11 cellular contexts compared by ENCODE assay signal in the genomic region with DNA sequence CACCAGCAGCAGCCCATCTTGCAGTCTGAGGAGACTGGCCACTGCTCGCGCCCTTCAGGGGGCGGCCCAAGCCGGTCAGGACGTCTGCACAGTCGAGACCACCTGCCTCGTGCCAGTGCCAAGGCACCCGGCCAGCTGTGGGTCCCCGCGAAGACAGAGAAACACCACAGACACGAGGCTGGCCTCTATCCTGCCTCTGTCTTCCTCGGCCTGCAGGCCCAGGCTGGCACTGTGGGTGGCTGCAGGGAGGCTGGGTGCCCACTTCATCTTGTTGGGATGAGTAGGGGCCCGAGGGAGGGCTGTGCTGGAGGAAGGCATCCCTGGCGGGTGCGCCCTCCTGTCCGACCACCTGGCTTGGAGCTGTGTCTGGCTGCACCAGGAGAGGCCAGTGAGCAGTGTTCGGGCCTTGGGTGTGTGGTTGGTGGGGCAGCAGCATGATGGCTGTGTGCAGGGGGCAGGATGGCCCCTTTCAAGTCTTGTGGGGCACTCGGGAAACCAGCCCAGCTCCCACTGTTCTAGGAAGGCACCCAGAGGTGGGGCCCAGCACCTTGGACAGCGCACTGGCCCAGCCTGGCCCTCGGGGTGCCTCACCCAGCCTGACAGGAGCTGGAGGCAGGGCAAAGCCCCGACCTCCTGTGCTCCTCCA. TPM values are rescaled to one million over a fixed set of nuclear protein-coding genes. Genes with fewer than 3 reads are reported as not detected.
DNase-seq lines count a peak whose midpoint lies in the region; ATAC-seq, FAIRE-seq and TF ChIP-seq lines count a peak whose summit lies in the region.
"Had no signal": no experiment of that assay in that cellular context is flagged by ENCODE, and none has a peak within 500 bp of the region (broad histone marks: within the 10 kb centered on the region; RNA-seq: fewer than 3 reads in every experiment).

No MANE protein-coding gene starts in this region.

- intact Hi-C loops in HepG2 (cut with micrococcal nuclease; ENCODE audit: unreplicated experiment) = no loop called here

- in situ Hi-C loops in HepG2 (cut with HindIII; ENCODE audit: extremely low pct_ligation_motif_present, low pct_unique_long_range_greater_than_20kb) = no loop called here

- TF ChIP-seq POLR2A in HepG2 (IDR thresholded peaks at IDR 0.05; ENCODE audit: insufficient read depth in 1 of 2, low read depth in 2 of 2, low read length in 2 of 2) = no peak

- H3K36me3 ChIP-seq in BLaER1 treated with 17β-estradiol and CSF1 and Interleukin-3, amounts not matched to agents 10 nM and 100 nM = peaks cover 0 to 67% (median 14%) of the 10 kb centered on the region in 11 experiments; a peak in 11 of 22 replicates
- no peaks in the 10 kb centered on the region for H3K36me3 ChIP-seq in HepG2 (replicated peaks in 1 of 2; ENCODE audit: control insufficient read depth in 1 of 2, insufficient read depth in 2 of 2, low read length in 2 of 2)

- H3K9me3 Mint-ChIP-seq in activated T-helper 17 cell treated with anti-CD3 and anti-CD28 coated beads, Interleukin-2, amount 50 U/mL, for 72 hours = no peaks in the 10 kb centered on the region

- H3K27me3 ChIP-seq in BLaER1 treated with 17β-estradiol and CSF1 and Interleukin-3, amounts not matched to agents 10 nM and 100 nM = peaks cover 0 to 15% (median 0%) of the 10 kb centered on the region in 11 experiments; a peak in 5 of 22 replicates
- H3K27me3 ChIP-seq in HepG2 (ENCODE audit: control insufficient read depth in 1 of 2, insufficient read depth in 2 of 2, low read length in 2 of 2) = peaks cover 3 to 12% of the 10 kb centered on the region in 2 experiments; a peak in 3 of 5 replicates

- no peak overlapping the region for H3K4me3 Mint-ChIP-seq in activated T-helper 17 cell treated with anti-CD3 and anti-CD28 coated beads, Interleukin-2, amount 50 U/mL, for 72 hours
- H3K4me3 Mint-ChIP-seq: IgD-negative memory B cell had no signal

- peaks cover 0 to 92% (median 63%) of the 10 kb centered on the region in 11 experiments; a peak in 18 of 22 replicates for H4K20me1 ChIP-seq in BLaER1 treated with 17β-estradiol and CSF1 and Interleukin-3, amounts not matched to agents 10 nM and 100 nM
- H4K20me1 ChIP-seq in HepG2 (ENCODE audit: insufficient read depth, low read length) = peaks cover 8% of the 10 kb centered on the region; the same call in 1 of the 2 replicates

- H3K27ac ChIP-seq in BLaER1 treated with 17β-estradiol and CSF1 and Interleukin-3, amounts not matched to agents 10 nM and 100 nM = no peak overlapping the region
- H3K27ac ChIP-seq in HepG2 (ENCODE audit: extremely low read length, insufficient read depth, low read length) = no peak overlapping the region

- no peak overlapping the region for H3K4me3 ChIP-seq in BLaER1 treated with 17β-estradiol and CSF1 and Interleukin-3, amounts not matched to agents 10 nM and 100 nM
- no peak overlapping the region for H3K4me3 ChIP-seq in HepG2 (replicated peaks in 1 of 3; ENCODE audit: insufficient read depth in 1 of 3, low read depth in 2 of 3, low read length in 3 of 3)

- H3K9me3 ChIP-seq in BLaER1 treated with 17β-estradiol and CSF1 and Interleukin-3, amounts not matched to agents 10 nM and 100 nM (replicated peaks in 1 of 11) = no peaks in the 10 kb centered on the region
- no peaks in the 10 kb centered on the region for H3K9me3 ChIP-seq in HepG2 (ENCODE audit: low read length)

- TF ChIP-seq EP300 in HepG2 (IDR thresholded peaks at IDR 0.05; ENCODE audit: low read depth in 2 of 2, low read length in 2 of 2) (no peak), HepG2 (CRISPR knock-in tag; IDR thresholded peaks at IDR 0.05; ENCODE audit: borderline replicate concordance) (no peak)

- no peaks in the 10 kb centered on the region for H3K79me2 ChIP-seq in HepG2 (ENCODE audit: insufficient read depth, low read length)

- 45% methylated on average over 13 of the region's 21 CpGs for WGBS in HepG2 (ENCODE audit: low lambda C conversion rate)

- no peak overlapping the region for H2AFZ ChIP-seq in HepG2 (ENCODE audit: low read length)

- H3K4me1 Mint-ChIP-seq in activated T-helper 17 cell treated with anti-CD3 and anti-CD28 coated beads, Interleukin-2, amount 50 U/mL, for 72 hours = no peaks in the 10 kb centered on the region
- H3K4me1 Mint-ChIP-seq: IgD-negative memory B cell had no signal

- peak; percentile 71 for DNase-seq in HuH-7 (ENCODE audit: low spot score)
- peak; percentile 17 for DNase-seq in HepG2 (ENCODE audit: low spot score)
- no peak for DNase-seq in anterior cingulate cortex (lab: John Stamatoyannopoulos, UW)
- DNase-seq in COLO829 (ENCODE audit: low spot score) = no peak
- DNase-seq: DMS 273 treated with DMSO at 0.1 percent for 48 hours, NCI-H526 treated with DMSO at 0.1 percent for 48 hours had no signal

- no TSS peak for BruUV-seq in HepG2 (replicated peaks; lab: Mats Ljungman, UMichigan)

- ATAC-seq in activated T-helper 17 cell treated with anti-CD3 and anti-CD28 coated beads, Interleukin-2, amount 50 U/mL, for 72 hours (replicated peaks) = peak; percentile 32
- ATAC-seq in HepG2 (peak; percentile 76), HG02885 (IDR thresholded peaks at IDR 0.05; ENCODE audit: poor library complexity, unreplicated experiment) (no peak), GM21423 (IDR thresholded peaks at IDR 0.05; ENCODE audit: unreplicated experiment) (no peak)

- H3K9ac ChIP-seq in BLaER1 treated with 17β-estradiol and CSF1 and Interleukin-3, amounts not matched to agents 10 nM and 100 nM = no peak overlapping the region
- no peak overlapping the region for H3K9ac ChIP-seq in HepG2 (ENCODE audit: insufficient read depth, low read depth, low read length)

- H3K27ac Mint-ChIP-seq in activated T-helper 17 cell treated with anti-CD3 and anti-CD28 coated beads, Interleukin-2, amount 50 U/mL, for 72 hours = no peak overlapping the region
- H3K27ac Mint-ChIP-seq: IgD-negative memory B cell had no signal

- POLR2A ChIA-PET in HepG2 (lab: Yijun Ruan, JAX) = no interaction called here

- H3K27me3 Mint-ChIP-seq in activated T-helper 17 cell treated with anti-CD3 and anti-CD28 coated beads, Interleukin-2, amount 50 U/mL, for 72 hours = peaks cover 6% of the 10 kb centered on the region

- CTCF ChIA-PET in HepG2 (lab: Yijun Ruan, JAX; ENCODE audit: low intra/inter-chr PET ratio, low total read pairs) = no interaction called here

- TF ChIP-seq RAD21 in HepG2 (CRISPR knock-in tag; IDR thresholded peaks at IDR 0.05) = no peak

- peaks cover 0 to 73% (median 54%) of the 10 kb centered on the region in 10 experiments; a peak in 16 of 20 replicates for H3K4me1 ChIP-seq in BLaER1 treated with 17β-estradiol and CSF1 and Interleukin-3, amounts not matched to agents 10 nM and 100 nM
- peaks cover 9% of the 10 kb centered on the region for H3K4me1 ChIP-seq in HepG2 (ENCODE audit: insufficient read depth, low read length)

- peaks cover 15% of the 10 kb centered on the region for H3K36me3 Mint-ChIP-seq in activated T-helper 17 cell treated with anti-CD3 and anti-CD28 coated beads, Interleukin-2, amount 50 U/mL, for 72 hours (ENCODE audit: low read depth)
- H3K36me3 Mint-ChIP-seq: IgD-negative memory B cell had no signal

- FAIRE-seq in HepG2 (lab: Jason Lieb, UNC) = no peak

- peak overlapping the region in 8 of 11 experiments; percentile 70 to 96 (median 83); a peak in 11 of 22 replicates for H3K4me2 ChIP-seq in BLaER1 treated with 17β-estradiol and CSF1 and Interleukin-3, amounts not matched to agents 10 nM and 100 nM
- H3K4me2 ChIP-seq in HepG2 (ENCODE audit: low read depth, low read length) = no peak overlapping the region

- TF ChIP-seq CTCF in HepG2 (CRISPR knock-in tag; IDR thresholded peaks at IDR 0.05) = no peak

TF ChIP-seq in HepG2, 621 proteins besides CTCF, POLR2A, EP300 and RAD21 (continues in another document):
- TF ChIP-seq ZNF451 (CRISPR knock-in tag; IDR thresholded peaks at IDR 0.05) (0 out of 2 replicates have a peak, but pooled peaks have one; percentile 35), KDM2A (CRISPR knock-in tag; IDR thresholded peaks at IDR 0.05; ENCODE audit: borderline replicate concordance, low read depth) (peak; percentile 73; the same call in 1 of the 2 replicates), ZBTB20 (CRISPR knock-in tag; IDR thresholded peaks at IDR 0.05; ENCODE audit: borderline replicate concordance, low read depth) (peak; percentile 41; the same call in 1 of the 2 replicates), ZNF7 (CRISPR knock-in tag; IDR thresholded peaks at IDR 0.05) (0 out of 2 replicates have a peak, but pooled peaks have one; percentile 24)

RNA-seq across cellular contexts. Expression of gene DPYSL4, which starts 7.3 kb away (rescaled TPM):
- 10 to 100 TPM; 14.3 to 23.5 TPM for total RNA-seq in activated T-helper 17 cell treated with anti-CD3 and anti-CD28 coated beads, Interleukin-2, amount 50 U/mL, for 72 hours
- total RNA-seq in HepG2 (2016; rRNA removed; fragmentation: Illumina TruSeq; extraction: Trizol) = 0.38 and 0.84 TPM in 2 replicates
- 0.30 and 0.53 TPM in 2 replicates for total RNA-seq in HepG2 (2016; cell fraction: cytosol; rRNA removed; fragmentation: Illumina TruSeq; extraction: Trizol; ENCODE audit: low read depth)
- total RNA-seq in HepG2 (2016; cell fraction: insoluble cytoplasmic fraction; rRNA removed; fragmentation: Illumina TruSeq; extraction: Trizol) = 0.28 and 0.67 TPM in 2 replicates
- total RNA-seq in HepG2 (2016; cell fraction: membrane; rRNA removed; fragmentation: Illumina TruSeq; extraction: Trizol) = 0.65 and 0.72 TPM in 2 replicates
- 0.25 and 0.85 TPM in 2 replicates for total RNA-seq in HepG2 (2016; cell fraction: nucleus; rRNA removed; fragmentation: Illumina TruSeq; extraction: Trizol)
- 1.2 and 2.1 TPM in 2 replicates for polyA plus RNA-seq in HepG2 (2011; rRNA removed)
- 0.87 and 0.98 TPM in 2 replicates for polyA plus RNA-seq in HepG2 (2011; cell fraction: cytosol; rRNA removed)
- 6.5 and 9.7 TPM in 2 replicates for polyA plus RNA-seq in HepG2 (2011; cell fraction: nucleus; rRNA removed)
- polyA plus RNA-seq in HepG2 (2012) = 0.76 and 1.7 TPM in 2 replicates
- 0.43 and 0.57 TPM in 2 replicates for polyA plus RNA-seq in HepG2 (2016; cell fraction: cytosol; fragmentation: Illumina TruSeq; extraction: Trizol; ENCODE audit: low read depth)
- 0.42 and 0.70 TPM in 2 replicates for polyA plus RNA-seq in HepG2 (2016; cell fraction: insoluble cytoplasmic fraction; fragmentation: Illumina TruSeq; extraction: Trizol; ENCODE audit: low read depth)
- polyA plus RNA-seq in HepG2 (2016; cell fraction: membrane; fragmentation: Illumina TruSeq; extraction: Trizol; ENCODE audit: low read depth) = 0.53 and 0.62 TPM in 2 replicates
- 1.1 and 1.7 TPM in 2 replicates for polyA plus RNA-seq in HepG2 (2016; cell fraction: nucleus; fragmentation: Illumina TruSeq; extraction: Trizol; ENCODE audit: insufficient read depth, low read depth)
- 0.07 and 2.3 TPM in 2 replicates for polyA minus RNA-seq in HepG2 (2011; rRNA and poly(A)+ RNA removed; ENCODE audit: low replicate concordance)
- 1.1 and 1.6 TPM in 2 replicates for polyA minus RNA-seq in HepG2 (2011; cell fraction: cytosol; rRNA and poly(A)+ RNA removed)
- polyA minus RNA-seq in HepG2 (2011; cell fraction: nucleus; rRNA and poly(A)+ RNA removed) = 1.2 TPM in 2 replicates
- polyA plus RNA-seq: IgD-negative memory B cell had no signal

Comparison
In these comparisons a context has a peak if more than half of its experiments do, and no peak if none do; other contexts are left out.
1. DNase-seq: peak in HuH-7 (single experiment) and HepG2 (single experiment); none in anterior cingulate cortex (0 of 58) and COLO829 (single experiment).
2. ATAC-seq: peak in activated T-helper 17 cell treated with anti-CD3 and anti-CD28 coated beads, Interleukin-2, amount 50 U/mL, for 72 hours (single experiment) and HepG2 (single experiment); none in HG02885 (single experiment) and GM21423 (single experiment).
3. RNA of gene DPYSL4, which starts 7.3 kb away (total RNA-seq): 14.3 to 23.5 TPM in activated T-helper 17 cell treated with anti-CD3 and anti-CD28 coated beads, Interleukin-2, amount 50 U/mL, for 72 hours; 0.25 to 0.85 TPM in HepG2; every median in the first group is over 4 times any median in the second.